In the genomic region with DNA sequence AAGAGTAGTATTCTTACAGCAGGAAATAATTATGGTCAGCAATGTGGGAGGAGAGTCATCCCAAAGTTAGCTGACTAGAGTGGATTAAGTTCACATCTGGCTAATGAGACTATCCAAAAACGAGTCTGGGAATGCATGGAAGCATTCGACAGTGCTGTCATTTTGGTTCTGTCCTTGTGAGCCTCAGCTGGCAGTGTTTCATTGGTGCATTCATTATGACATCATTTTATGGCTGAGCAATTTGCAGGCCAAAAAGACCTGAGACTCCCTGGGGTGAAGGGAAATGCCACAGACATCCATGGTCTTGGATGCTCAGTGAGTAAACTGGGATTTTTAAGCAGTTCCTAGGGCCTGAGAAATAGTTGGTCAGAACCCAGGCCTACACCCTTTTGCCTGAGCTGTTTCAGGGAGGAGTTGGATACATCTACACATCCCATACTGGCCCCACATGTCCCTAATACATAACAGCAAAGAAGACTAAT, we compare ENCODE assay signal across 1 cellular context.
TF ChIP-seq lines count a peak whose summit lies in the region.

No MANE protein-coding gene starts in this region.

TF ChIP-seq in WTC11, 78 proteins besides CTCF, POLR2A, EP300 and RAD21 (continued from another document):
- TF ChIP-seq, protein P1, sequence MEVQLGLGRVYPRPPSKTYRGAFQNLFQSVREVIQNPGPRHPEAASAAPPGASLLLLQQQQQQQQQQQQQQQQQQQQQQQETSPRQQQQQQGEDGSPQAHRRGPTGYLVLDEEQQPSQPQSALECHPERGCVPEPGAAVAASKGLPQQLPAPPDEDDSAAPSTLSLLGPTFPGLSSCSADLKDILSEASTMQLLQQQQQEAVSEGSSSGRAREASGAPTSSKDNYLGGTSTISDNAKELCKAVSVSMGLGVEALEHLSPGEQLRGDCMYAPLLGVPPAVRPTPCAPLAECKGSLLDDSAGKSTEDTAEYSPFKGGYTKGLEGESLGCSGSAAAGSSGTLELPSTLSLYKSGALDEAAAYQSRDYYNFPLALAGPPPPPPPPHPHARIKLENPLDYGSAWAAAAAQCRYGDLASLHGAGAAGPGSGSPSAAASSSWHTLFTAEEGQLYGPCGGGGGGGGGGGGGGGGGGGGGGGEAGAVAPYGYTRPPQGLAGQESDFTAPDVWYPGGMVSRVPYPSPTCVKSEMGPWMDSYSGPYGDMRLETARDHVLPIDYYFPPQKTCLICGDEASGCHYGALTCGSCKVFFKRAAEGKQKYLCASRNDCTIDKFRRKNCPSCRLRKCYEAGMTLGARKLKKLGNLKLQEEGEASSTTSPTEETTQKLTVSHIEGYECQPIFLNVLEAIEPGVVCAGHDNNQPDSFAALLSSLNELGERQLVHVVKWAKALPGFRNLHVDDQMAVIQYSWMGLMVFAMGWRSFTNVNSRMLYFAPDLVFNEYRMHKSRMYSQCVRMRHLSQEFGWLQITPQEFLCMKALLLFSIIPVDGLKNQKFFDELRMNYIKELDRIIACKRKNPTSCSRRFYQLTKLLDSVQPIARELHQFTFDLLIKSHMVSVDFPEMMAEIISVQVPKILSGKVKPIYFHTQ (CRISPR knock-in tag; IDR thresholded peaks at IDR 0.05) = no peak
- TF ChIP-seq ZNF423 (CRISPR knock-in tag; IDR thresholded peaks at IDR 0.05) = no peak
